ENCODE assay signal across 9 cellular contexts in the genomic region with DNA sequence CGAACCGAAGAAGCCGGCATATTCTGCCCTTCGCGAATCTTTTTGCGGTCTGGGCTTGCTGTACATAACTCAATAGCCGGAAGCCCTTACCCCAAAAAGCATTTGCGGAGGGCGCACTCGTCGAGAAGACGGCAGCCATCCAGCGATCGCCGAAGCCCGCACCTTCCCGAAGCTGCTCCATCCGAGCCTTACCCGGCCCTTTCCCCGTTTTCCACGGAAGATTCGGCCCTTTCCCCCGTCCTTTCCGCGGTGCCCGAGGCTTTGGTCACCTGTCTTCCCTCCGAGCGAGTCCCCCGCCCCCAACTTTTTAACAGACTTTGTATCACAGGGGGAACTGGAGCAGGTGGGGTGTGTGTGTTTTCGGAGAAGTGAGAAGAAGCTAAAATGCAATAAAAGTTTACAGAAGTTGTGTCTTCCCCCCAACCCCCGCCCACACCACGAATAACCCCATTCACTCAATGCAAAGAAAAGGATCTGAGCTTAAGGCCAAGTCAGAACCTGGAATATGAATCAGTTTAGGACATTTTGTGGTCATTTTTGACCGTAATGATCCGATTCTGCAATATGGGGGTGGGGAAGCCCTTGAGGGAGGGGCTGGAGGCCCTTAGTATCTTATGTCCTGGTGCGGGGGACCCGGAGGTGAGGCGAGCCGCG.
DNase-seq lines count a peak whose midpoint lies in the region; ATAC-seq and TF ChIP-seq lines count a peak whose summit lies in the region.
"Had no signal": no experiment of that assay in that cellular context is flagged by ENCODE, and none has a peak within 500 bp of the region (broad histone marks: within the 10 kb centered on the region; RNA-seq: fewer than 3 reads in every experiment).

No MANE protein-coding gene starts in this region.

- no peak overlapping the region for H2BK20ac ChIP-seq in H9 (ENCODE audit: low read depth, low read length, poor library complexity, severe bottlenecking)

- H3K27ac Mint-ChIP-seq in H9 = no peak overlapping the region
- H3K27ac Mint-ChIP-seq in naive B cell = no peak overlapping the region

- no peak overlapping the region for H4K8ac ChIP-seq in H9 (replicated peaks; ENCODE audit: insufficient read length, low read depth, low read length)

- no peaks in the 10 kb centered on the region for H3K79me1 ChIP-seq in H9 (ENCODE audit: insufficient read depth, low read depth, low read length, poor library complexity, severe bottlenecking)

- H3K4me2 ChIP-seq in H9 (ENCODE audit: insufficient read depth, insufficient read length, low read length) = peak overlapping the region; percentile 61

- H3K36me3 Mint-ChIP-seq in H9 (ENCODE audit: insufficient read depth in 1 of 3, low read depth in 3 of 3) (no peaks in the 10 kb centered on the region; a peak in 1 of 7 replicates), naive B cell (peaks cover 0 to 19% of the 10 kb centered on the region in 2 donors)

- POLR2A ChIA-PET in A673 (lab: Charles Lee; ENCODE audit: low non-redundant PET) = interaction anchor here (0.5 kb wide), 1 partner anchor 156 kb away, joined by 10 read pairs; no protein-coding TSS in a partner anchor

- H2BK12ac ChIP-seq in H9 (ENCODE audit: insufficient read length, low read depth, low read length) = no peak overlapping the region

- H3K27ac ChIP-seq in A673 (ENCODE audit: low read depth, low read length, poor library complexity, severe bottlenecking) (no peak overlapping the region), H9 (ENCODE audit: insufficient read length, low read depth, low read length) (no peak overlapping the region)
- H3K27ac ChIP-seq: foreskin keratinocyte had no signal

- no peak overlapping the region for H3K4ac ChIP-seq in H9 (ENCODE audit: low read depth, low read length)

- intact Hi-C loops in A673 (cut with micrococcal nuclease; ENCODE audit: unreplicated experiment) = loop anchor here (5.0 kb wide), 1 partner anchor 41 kb away; no protein-coding TSS in a partner anchor

- H3K79me2 ChIP-seq in H9 (ENCODE audit: insufficient read depth, low read length) = no peaks in the 10 kb centered on the region

- no peak for TF ChIP-seq CTCF in A673 (conservative IDR thresholded peaks at IDR 0.05; ENCODE audit: low read depth, low read length)
- no peak for TF ChIP-seq CTCF in H9 (conservative IDR thresholded peaks at IDR 0.05)
- TF ChIP-seq CTCF in cardiac fibroblast (IDR thresholded peaks at IDR 0.05; ENCODE audit: low read depth, low read length) = no peak

- no peak overlapping the region for H3K14ac ChIP-seq in H9 (ENCODE audit: insufficient read depth, low read length)

- H3K9me3 ChIP-seq in A673 (ENCODE audit: low read depth, low read length, poor library complexity, severe bottlenecking) = no peaks in the 10 kb centered on the region
- no peaks in the 10 kb centered on the region for H3K9me3 ChIP-seq in H9 (ENCODE audit: control insufficient read depth, low read depth, low read length)

- H3K36me3 ChIP-seq in A673 (ENCODE audit: insufficient read depth, low read length, poor library complexity, severe bottlenecking) = no peaks in the 10 kb centered on the region

- peaks cover 99% of the 10 kb centered on the region for H3K27me3 Mint-ChIP-seq in H9 (ENCODE audit: low read depth)
- H3K27me3 Mint-ChIP-seq in naive B cell = peaks cover 73 to 95% (median 85%) of the 10 kb centered on the region in 3 donors

- no peak overlapping the region for H4K91ac ChIP-seq in H9 (ENCODE audit: insufficient read length, low read depth, low read length)

- peaks cover 27% of the 10 kb centered on the region for H3K23me2 ChIP-seq in H9 (ENCODE audit: insufficient read length, low read depth, low read length, poor library complexity, severe bottlenecking)

- H3K9me3 Mint-ChIP-seq in H9 (no peaks in the 10 kb centered on the region; a peak in 1 of 5 replicates), naive B cell (peaks cover 0 to 11% (median 5%) of the 10 kb centered on the region in 7 donors)

- peak overlapping the region; percentile 35 for H3K4me3 ChIP-seq in A673 (ENCODE audit: low read depth, low read length, poor library complexity, severe bottlenecking)
- peak overlapping the region; percentile 15 to 38 for H3K4me3 ChIP-seq in cardiac fibroblast (replicated peaks in 1 of 2; ENCODE audit: low read depth in 2 of 2, low read length in 2 of 2)

- H3K23ac ChIP-seq in H9 (ENCODE audit: insufficient read length, low read depth, low read length) = no peak overlapping the region

- no peak for DNase-seq in A673 (ENCODE audit: low spot score)
- no peak for DNase-seq in H9
- no peak for DNase-seq in cardiac fibroblast (ENCODE audit: low read depth in 2 of 2)
- DNase-seq in naive B cell = no peak
- DNase-seq in COR-L47 (lab: John Stamatoyannopoulos, UW) = no peak
- no peak for DNase-seq in NOMO-1 treated with DMSO at 0.1 percent for 48 hours (lab: John Stamatoyannopoulos, UW; ENCODE audit: unreplicated experiment)
- DNase-seq in OCI-M1 (lab: John Stamatoyannopoulos, UW) = no peak
- DNase-seq in activated CD8-positive, alpha-beta memory T cell treated with anti-CD3 and anti-CD28 coated beads, Interleukin-2, amount 50 U/mL, for 4 hours = no peak

- no peak overlapping the region for H3T11ph ChIP-seq in H9 (ENCODE audit: low read length)

- H3K18ac ChIP-seq in H9 (ENCODE audit: insufficient read length, low read depth, low read length) = no peak overlapping the region

- H3K27me3 ChIP-seq in A673 (replicated peaks; ENCODE audit: insufficient read depth, low read depth, low read length, poor library complexity) (peaks cover 95% of the 10 kb centered on the region), H9 (ENCODE audit: insufficient read depth, low read length) (peaks cover 63% of the 10 kb centered on the region)

- no peak overlapping the region for H2AFZ ChIP-seq in H9 (ENCODE audit: low read length)

- H3K56ac ChIP-seq in H9 (ENCODE audit: insufficient read length, low read depth, low read length) = no peak overlapping the region

- no peaks in the 10 kb centered on the region for H4K20me1 ChIP-seq in H9 (ENCODE audit: control insufficient read depth, insufficient read depth, insufficient read length)

- no peak overlapping the region for H2BK5ac ChIP-seq in H9 (ENCODE audit: insufficient read length, low read length)

- no CpG with 5 or more reads among the region's 39 CpGs for WGBS in H9 (ENCODE audit: extremely low coverage, insufficient read length, low lambda C conversion rate)

- no peak for ATAC-seq in naive B cell (ENCODE audit: low read depth in 2 of 2)
- ATAC-seq: foreskin keratinocyte had no signal

- H3K4me1 ChIP-seq in A673 (ENCODE audit: insufficient read depth, low read length, poor library complexity, severe bottlenecking) = peaks cover 35% of the 10 kb centered on the region
- no peaks in the 10 kb centered on the region for H3K4me1 ChIP-seq in H9 (ENCODE audit: insufficient read depth, low read length)
- H3K4me1 ChIP-seq: foreskin keratinocyte had no signal

- no peak overlapping the region for H4K5ac ChIP-seq in H9 (ENCODE audit: insufficient read length, low read depth, low read length)

- H2BK120ac ChIP-seq in H9 (ENCODE audit: low read depth, low read length, poor library complexity, severe bottlenecking) = no peak overlapping the region

- CTCF ChIA-PET in A673 (lab: Charles Lee) = interaction anchor here (0.7 to 1.5 kb wide), 3 partner anchors 14 to 270 kb away, joined by 4 to 5 read pairs (median 4); no protein-coding TSS in a partner anchor

- no peak overlapping the region for H2BK15ac ChIP-seq in H9 (ENCODE audit: low read depth, low read length)

- peaks cover 26 to 52% of the 10 kb centered on the region in 2 experiments for H3K4me1 Mint-ChIP-seq in H9
- peaks cover 27 to 53% (median 53%) of the 10 kb centered on the region in 3 donors for H3K4me1 Mint-ChIP-seq in naive B cell

- BruUV-seq in A673 (replicated peaks; lab: Mats Ljungman, UMichigan) = no TSS peak

- H3K4me3 Mint-ChIP-seq in H9 = peak overlapping the region; percentile 76 to 92
- H3K4me3 Mint-ChIP-seq in naive B cell = peak overlapping the region; percentile 2 to 91 (median 88)

- H2AK5ac ChIP-seq in H9 (ENCODE audit: insufficient read length, low read length) = no peak overlapping the region

- no peak overlapping the region for H3K9ac ChIP-seq in H9 (ENCODE audit: extremely low read depth, insufficient read length, low read length)
